Comparison of ENCODE assay signal across 14 cellular contexts in genomic region chr3:138842483-138843188, GRCh38. TPM values are rescaled to one million over a fixed set of nuclear protein-coding genes. Genes with fewer than 3 reads are reported as not detected.
DNase-seq lines count a peak whose midpoint lies in the region; ATAC-seq lines count a peak whose summit lies in the region.
"Had no signal": no experiment of that assay in that cellular context is flagged by ENCODE, and none has a peak within 500 bp of the region (broad histone marks: within the 10 kb centered on the region; RNA-seq: fewer than 3 reads in every experiment).

No MANE protein-coding gene starts in this region.

- H3K9me3 ChIP-seq in mesenchymal stem cell (ENCODE audit: control insufficient read depth, low read length) = no peaks in the 10 kb centered on the region

- no peak overlapping the region for H3K4me2 ChIP-seq in mesenchymal stem cell (ENCODE audit: low read length, poor library complexity, severe bottlenecking)

- no peak overlapping the region for H3K23ac ChIP-seq in mesenchymal stem cell (ENCODE audit: low read length in 2 of 2)

- no peak overlapping the region for H2BK12ac ChIP-seq in mesenchymal stem cell (ENCODE audit: low read length in 2 of 2)

- no peaks in the 10 kb centered on the region for H3K27me3 Mint-ChIP-seq in memory B cell
- H3K27me3 Mint-ChIP-seq: activated naive CD8-positive, alpha-beta T cell; effector memory CD8-positive, alpha-beta T cell had no signal

- no peak overlapping the region for H3K18ac ChIP-seq in mesenchymal stem cell (ENCODE audit: low read depth in 1 of 2, low read length in 2 of 2)

- H3K4me1 ChIP-seq in mesenchymal stem cell (ENCODE audit: control insufficient read depth, insufficient read depth, low read depth, low read length) = no peaks in the 10 kb centered on the region
- H3K4me1 ChIP-seq: parathyroid adenoma had no signal

- ATAC-seq in GM18867 (IDR thresholded peaks at IDR 0.05; ENCODE audit: unreplicated experiment) (peak; percentile 45), HG02610 (IDR thresholded peaks at IDR 0.05; ENCODE audit: unreplicated experiment) (peak; percentile 80), memory B cell (ENCODE audit: low read depth) (peak; percentile 41)
- ATAC-seq: activated CD4-positive, CD25-positive, alpha-beta regulatory T cell treated with anti-CD3 and anti-CD28 coated beads, Interleukin-2, amount 50 U/mL, for 24 hours; effector memory CD8-positive, alpha-beta T cell; HCT116; PC-3 had no signal

- no peak overlapping the region for H3K4ac ChIP-seq in mesenchymal stem cell (ENCODE audit: low read depth in 1 of 2, low read length in 2 of 2)

- no peaks in the 10 kb centered on the region for H3K79me1 ChIP-seq in mesenchymal stem cell (replicated peaks; ENCODE audit: low read length, poor library complexity, severe bottlenecking)

- H3K4me3 ChIP-seq in mesenchymal stem cell (ENCODE audit: insufficient read depth in 1 of 2, low read depth in 1 of 2, low read length in 2 of 2) = no peak overlapping the region

- no peak overlapping the region for H3K27ac ChIP-seq in mesenchymal stem cell (ENCODE audit: low read length, poor library complexity, severe bottlenecking)
- H3K27ac ChIP-seq: parathyroid adenoma had no signal

- no peak overlapping the region for H3K9ac ChIP-seq in mesenchymal stem cell (ENCODE audit: low read length)
- H3K9ac ChIP-seq: parathyroid adenoma had no signal

- H3K4me1 Mint-ChIP-seq in memory B cell = peaks cover 4% of the 10 kb centered on the region

- no peak overlapping the region for H3K27ac Mint-ChIP-seq in memory B cell
- H3K27ac Mint-ChIP-seq: activated naive CD8-positive, alpha-beta T cell had no signal

- WGBS in mesenchymal stem cell = 82% methylated on average over 5 of the region's 5 CpGs

- no peaks in the 10 kb centered on the region for H3K36me3 ChIP-seq in mesenchymal stem cell (ENCODE audit: control insufficient read depth in 1 of 2, insufficient read depth in 2 of 2, low read depth in 1 of 2, low read length in 2 of 2)

- DNase-seq in MV-4-11 (lab: John Stamatoyannopoulos, UW) (peak; percentile 98), memory B cell (ENCODE audit: low spot score in 2 of 2) (no peak), NCI-H2029 treated with DMSO at 0.1 percent for 48 hours (lab: John Stamatoyannopoulos, UW) (no peak), NCI-H345 treated with DMSO at 0.1 percent for 48 hours (lab: John Stamatoyannopoulos, UW; ENCODE audit: unreplicated experiment) (no peak), A172 (ENCODE audit: low spot score) (no peak), mesenchymal stem cell (no peak)
- DNase-seq: effector memory CD8-positive, alpha-beta T cell; PC-3 had no signal

- no peak overlapping the region for H2AFZ ChIP-seq in mesenchymal stem cell (ENCODE audit: low read depth, low read length)
- H2AFZ ChIP-seq: parathyroid adenoma had no signal

- H3K14ac ChIP-seq in mesenchymal stem cell (ENCODE audit: low read length in 2 of 2) = no peak overlapping the region

- no peak overlapping the region for H2BK15ac ChIP-seq in mesenchymal stem cell (ENCODE audit: low read depth, poor library complexity, severe bottlenecking)

- H3K9me3 Mint-ChIP-seq in memory B cell = no peaks in the 10 kb centered on the region
- H3K9me3 Mint-ChIP-seq: effector memory CD8-positive, alpha-beta T cell had no signal

- H3K36me3 Mint-ChIP-seq in memory B cell = no peaks in the 10 kb centered on the region
- H3K36me3 Mint-ChIP-seq: activated naive CD8-positive, alpha-beta T cell had no signal

- H4K91ac ChIP-seq in mesenchymal stem cell (ENCODE audit: low read length) = no peak overlapping the region

- H2BK5ac ChIP-seq in mesenchymal stem cell (ENCODE audit: low read depth, low read length, poor library complexity, severe bottlenecking) = no peak overlapping the region

- no peak overlapping the region for H2BK120ac ChIP-seq in mesenchymal stem cell (ENCODE audit: low read depth, low read length)

- no peaks in the 10 kb centered on the region for H3K27me3 ChIP-seq in mesenchymal stem cell (ENCODE audit: control insufficient read depth in 1 of 2, insufficient read depth in 1 of 2, low read length in 2 of 2)

- no peak overlapping the region for H4K8ac ChIP-seq in mesenchymal stem cell (ENCODE audit: low read length)

- no peak overlapping the region for H2AK5ac ChIP-seq in mesenchymal stem cell (ENCODE audit: low read length, severe bottlenecking)

- H3K4me3 Mint-ChIP-seq in memory B cell = no peak overlapping the region
- H3K4me3 Mint-ChIP-seq: activated naive CD8-positive, alpha-beta T cell; effector memory CD8-positive, alpha-beta T cell had no signal

RNA-seq across cellular contexts. Expression of gene PIK3CB, which starts 7.9 kb away (rescaled TPM):
- 11.6 and 12.1 TPM in 2 replicates for total RNA-seq in A172 (2014; rRNA removed; shearing (Covaris generic))
- polyA plus RNA-seq in mesenchymal stem cell (2013, experiment 1 of 2) = 3.2 TPM
- polyA plus RNA-seq in mesenchymal stem cell (2013, experiment 2 of 2) = 2.9 TPM
